In the genomic region with DNA sequence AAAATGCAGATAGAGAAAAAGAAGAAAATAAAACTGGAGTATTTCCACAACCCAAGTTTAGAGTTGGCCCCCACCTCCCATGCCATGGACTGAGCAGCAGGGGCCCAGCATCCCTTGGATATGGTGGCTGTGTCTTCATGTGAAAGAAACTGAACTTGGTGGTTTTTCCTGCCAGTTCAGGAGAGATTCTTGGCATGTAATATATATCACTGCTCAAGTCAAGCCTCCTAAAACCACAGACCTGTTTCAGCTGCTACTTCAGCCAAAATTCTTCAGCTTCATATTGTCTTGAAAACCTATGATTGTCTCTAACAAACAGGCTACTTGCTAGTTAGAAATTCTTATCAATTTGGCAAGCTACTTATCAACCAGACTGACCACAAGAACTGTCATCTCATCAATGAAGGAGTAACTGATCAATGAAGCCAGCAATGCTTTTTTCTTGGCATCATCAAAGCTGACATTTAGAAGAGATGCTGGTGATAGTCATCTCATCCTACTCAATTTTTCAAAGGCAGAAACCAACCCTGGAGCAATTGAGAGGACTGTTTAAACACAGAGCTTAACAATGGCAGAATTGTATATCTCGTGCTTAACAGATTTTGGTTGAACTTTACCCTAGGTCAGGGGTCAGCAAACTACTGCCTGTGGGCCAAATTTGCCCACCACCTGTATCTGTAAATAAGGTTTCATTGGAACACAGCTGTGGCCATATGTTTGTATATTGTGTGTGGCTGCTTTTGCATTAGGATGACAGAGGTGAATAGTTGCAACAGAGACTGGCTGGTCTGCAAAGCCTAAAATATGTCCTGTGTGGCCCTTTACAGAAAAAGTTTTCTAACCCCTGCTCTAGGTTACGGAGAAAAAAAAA, we compare ENCODE assay signal across 1 cellular context.
A peak's percentile ranks its signal among the peaks of the same experiment; 100 is the strongest.
TF ChIP-seq lines count a peak whose summit lies in the region.

No MANE protein-coding gene starts in this region.

TF ChIP-seq in HepG2, 621 proteins besides CTCF, POLR2A, EP300 and RAD21 (continued from another document and continues in another):
- TF ChIP-seq, protein P1, sequence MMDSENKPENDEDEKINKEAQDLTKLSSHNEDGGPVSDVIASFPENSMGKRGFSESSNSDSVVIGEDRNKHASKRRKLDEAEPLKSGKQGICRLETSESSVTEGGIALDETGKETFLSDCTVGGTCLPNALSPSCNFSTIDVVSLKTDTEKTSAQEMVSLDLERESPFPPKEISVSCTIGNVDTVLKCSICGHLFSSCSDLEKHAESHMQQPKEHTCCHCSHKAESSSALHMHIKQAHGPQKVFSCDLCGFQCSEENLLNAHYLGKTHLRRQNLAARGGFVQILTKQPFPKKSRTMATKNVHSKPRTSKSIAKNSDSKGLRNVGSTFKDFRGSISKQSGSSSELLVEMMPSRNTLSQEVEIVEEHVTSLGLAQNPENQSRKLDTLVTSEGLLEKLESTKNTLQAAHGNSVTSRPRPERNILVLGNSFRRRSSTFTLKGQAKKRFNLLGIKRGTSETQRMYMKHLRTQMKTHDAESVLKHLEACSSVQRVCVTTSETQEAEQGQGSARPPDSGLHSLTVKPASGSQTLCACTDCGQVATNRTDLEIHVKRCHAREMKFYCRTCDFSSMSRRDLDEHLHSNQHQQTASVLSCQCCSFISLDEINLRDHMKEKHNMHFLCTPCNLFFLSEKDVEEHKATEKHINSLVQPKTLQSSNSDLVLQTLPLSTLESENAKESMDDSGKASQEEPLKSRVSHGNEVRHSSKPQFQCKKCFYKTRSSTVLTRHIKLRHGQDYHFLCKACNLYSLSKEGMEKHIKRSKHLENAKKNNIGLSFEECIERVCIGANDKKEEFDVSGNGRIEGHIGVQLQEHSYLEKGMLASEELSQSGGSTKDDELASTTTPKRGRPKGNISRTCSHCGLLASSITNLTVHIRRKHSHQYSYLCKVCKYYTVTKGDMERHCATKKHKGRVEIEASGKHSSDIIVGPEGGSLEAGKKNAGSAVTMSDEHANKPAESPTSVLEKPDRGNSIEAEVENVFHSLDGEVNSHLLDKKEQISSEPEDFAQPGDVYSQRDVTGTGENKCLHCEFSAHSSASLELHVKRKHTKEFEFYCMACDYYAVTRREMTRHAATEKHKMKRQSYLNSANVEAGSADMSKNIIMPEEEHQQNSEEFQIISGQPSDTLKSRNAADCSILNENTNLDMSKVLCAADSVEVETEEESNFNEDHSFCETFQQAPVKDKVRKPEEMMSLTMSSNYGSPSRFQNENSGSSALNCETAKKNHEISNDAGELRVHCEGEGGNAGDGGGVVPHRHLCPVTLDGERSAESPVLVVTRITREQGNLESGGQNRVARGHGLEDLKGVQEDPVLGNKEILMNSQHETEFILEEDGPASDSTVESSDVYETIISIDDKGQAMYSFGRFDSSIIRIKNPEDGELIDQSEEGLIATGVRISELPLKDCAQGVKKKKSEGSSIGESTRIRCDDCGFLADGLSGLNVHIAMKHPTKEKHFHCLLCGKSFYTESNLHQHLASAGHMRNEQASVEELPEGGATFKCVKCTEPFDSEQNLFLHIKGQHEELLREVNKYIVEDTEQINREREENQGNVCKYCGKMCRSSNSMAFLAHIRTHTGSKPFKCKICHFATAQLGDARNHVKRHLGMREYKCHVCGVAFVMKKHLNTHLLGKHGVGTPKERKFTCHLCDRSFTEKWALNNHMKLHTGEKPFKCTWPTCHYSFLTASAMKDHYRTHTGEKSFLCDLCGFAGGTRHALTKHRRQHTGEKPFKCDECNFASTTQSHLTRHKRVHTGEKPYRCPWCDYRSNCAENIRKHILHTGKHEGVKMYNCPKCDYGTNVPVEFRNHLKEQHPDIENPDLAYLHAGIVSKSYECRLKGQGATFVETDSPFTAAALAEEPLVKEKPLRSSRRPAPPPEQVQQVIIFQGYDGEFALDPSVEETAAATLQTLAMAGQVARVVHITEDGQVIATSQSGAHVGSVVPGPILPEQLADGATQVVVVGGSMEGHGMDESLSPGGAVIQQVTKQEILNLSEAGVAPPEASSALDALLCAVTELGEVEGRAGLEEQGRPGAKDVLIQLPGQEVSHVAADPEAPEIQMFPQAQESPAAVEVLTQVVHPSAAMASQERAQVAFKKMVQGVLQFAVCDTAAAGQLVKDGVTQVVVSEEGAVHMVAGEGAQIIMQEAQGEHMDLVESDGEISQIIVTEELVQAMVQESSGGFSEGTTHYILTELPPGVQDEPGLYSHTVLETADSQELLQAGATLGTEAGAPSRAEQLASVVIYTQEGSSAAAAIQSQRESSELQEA (CRISPR knock-in tag; IDR thresholded peaks at IDR 0.05; ENCODE audit: not compliant biosample characterization) = no peak
- TF ChIP-seq PATZ1 (CRISPR knock-in tag; IDR thresholded peaks at IDR 0.05) = peak; percentile 89
- no peak for TF ChIP-seq ZNF282 (IDR thresholded peaks at IDR 0.05; ENCODE audit: partially characterized antibody)
- TF ChIP-seq ZNF841 (CRISPR knock-in tag; IDR thresholded peaks at IDR 0.05; ENCODE audit: borderline replicate concordance) = no peak
- no peak for TF ChIP-seq FOXC1 (CRISPR knock-in tag; IDR thresholded peaks at IDR 0.05; ENCODE audit: borderline replicate concordance)
- 0 out of 2 replicates have a peak, but pooled peaks have one; percentile 30 for TF ChIP-seq TEF (CRISPR knock-in tag; IDR thresholded peaks at IDR 0.05)
- no peak for TF ChIP-seq ADNP (CRISPR knock-in tag; IDR thresholded peaks at IDR 0.05)
- TF ChIP-seq PBX3 (CRISPR knock-in tag; IDR thresholded peaks at IDR 0.05; ENCODE audit: borderline replicate concordance) = 0 out of 2 replicates have a peak, but pooled peaks have one; percentile 79
- TF ChIP-seq ARID4A (CRISPR knock-in tag; IDR thresholded peaks at IDR 0.05; ENCODE audit: borderline replicate concordance) = peak; percentile 72; the same call in 1 of the 2 replicates
- TF ChIP-seq FOXK1 (CRISPR knock-in tag; IDR thresholded peaks at IDR 0.05; ENCODE audit: borderline replicate concordance, low read depth) = peak; percentile 96
- no peak for TF ChIP-seq PRDM15 (CRISPR knock-in tag; IDR thresholded peaks at IDR 0.05)
- TF ChIP-seq NFYB (CRISPR knock-in tag; IDR thresholded peaks at IDR 0.05) = peak; percentile 54
- no peak for TF ChIP-seq TRAFD1 (CRISPR knock-in tag; IDR thresholded peaks at IDR 0.05; ENCODE audit: borderline replicate concordance)
- TF ChIP-seq LBX2 (CRISPR knock-in tag; IDR thresholded peaks at IDR 0.05; ENCODE audit: borderline replicate concordance) = no peak
- peak; percentile 98 for TF ChIP-seq MED13 (CRISPR knock-in tag; IDR thresholded peaks at IDR 0.05)
- peak; percentile 85 for TF ChIP-seq SIN3A (IDR thresholded peaks at IDR 0.05; ENCODE audit: borderline replicate concordance, low read depth, low read length)
- 0 out of 2 replicates have a peak, but pooled peaks have one; percentile 19 for TF ChIP-seq ZFAT (CRISPR knock-in tag; conservative IDR thresholded peaks at IDR 0.05)
- peak; percentile 93 for TF ChIP-seq SIX1 (CRISPR knock-in tag; IDR thresholded peaks at IDR 0.05; ENCODE audit: borderline replicate concordance)
- no peak for TF ChIP-seq PTBP1 (IDR thresholded peaks at IDR 0.05; ENCODE audit: low read depth, low read length, poor library complexity, severe bottlenecking)
- TF ChIP-seq ZNF224 (CRISPR knock-in tag; IDR thresholded peaks at IDR 0.05) = no peak; the same call in 1 of the 2 replicates
- no peak for TF ChIP-seq HES4 (CRISPR knock-in tag; IDR thresholded peaks at IDR 0.05; ENCODE audit: borderline replicate concordance)
- 0 out of 2 replicates have a peak, but pooled peaks have one; percentile 80 for TF ChIP-seq GTF3A (CRISPR knock-in tag; conservative IDR thresholded peaks at IDR 0.05)
- no peak for TF ChIP-seq IRX3 (CRISPR knock-in tag; IDR thresholded peaks at IDR 0.05; ENCODE audit: borderline replicate concordance, low read depth)
- TF ChIP-seq ZFP36L1 (CRISPR knock-in tag; IDR thresholded peaks at IDR 0.05) = peak; percentile 95
- TF ChIP-seq CHCHD3 (CRISPR knock-in tag; IDR thresholded peaks at IDR 0.05) = no peak
- 0 out of 2 replicates have a peak, but pooled peaks have one; percentile 64 for TF ChIP-seq ZNF160 (CRISPR knock-in tag; IDR thresholded peaks at IDR 0.05)
